Comparison of ENCODE assay signal across 7 cellular contexts in genomic region chr6:29941916-29942274, GRCh38. TPM values are rescaled to one million over a fixed set of nuclear protein-coding genes. Genes with fewer than 3 reads are reported as not detected.
DNase-seq lines count a peak whose midpoint lies in the region; ATAC-seq, FAIRE-seq and TF ChIP-seq lines count a peak whose summit lies in the region.

No MANE protein-coding gene starts in this region.

- H3K79me2 ChIP-seq in keratinocyte (ENCODE audit: control insufficient read depth, insufficient read depth, low read length) = peaks cover 15% of the 10 kb centered on the region

- no peaks in the 10 kb centered on the region for H4K20me1 ChIP-seq in keratinocyte (ENCODE audit: control insufficient read depth, extremely low read depth, insufficient read depth, low read length)

- no peak for TF ChIP-seq CTCF in keratinocyte (optimal IDR thresholded peaks at IDR 0.05 in 1 of 3, IDR thresholded peaks at IDR 0.05 in 1 of 3, conservative IDR thresholded peaks at IDR 0.05 in 1 of 3; ENCODE audit: extremely low read depth in 1 of 3, insufficient read depth in 2 of 3, low read length in 3 of 3)

- H3K4me3 Mint-ChIP-seq in activated naive CD8-positive, alpha-beta T cell treated with anti-CD3 and anti-CD28 coated beads, Interleukin-2, amount 10 ng/mL, durations not matched to agents 7 days and 5 days = peak overlapping the region; percentile 97

- peak; percentile 1 for ATAC-seq in HG03432 (IDR thresholded peaks at IDR 0.05; ENCODE audit: unreplicated experiment)
- no peak for ATAC-seq in activated naive CD8-positive, alpha-beta T cell treated with anti-CD3 and anti-CD28 coated beads, Interleukin-2, amount 10 ng/mL, durations not matched to agents 7 days and 5 days (ENCODE audit: low read depth)

- H3K36me3 ChIP-seq in keratinocyte (ENCODE audit: control insufficient read depth in 2 of 2, extremely low read depth in 1 of 2, insufficient read depth in 2 of 2, low read length in 2 of 2) = peaks cover 2 to 10% of the 10 kb centered on the region in 2 experiments

- peaks cover 40% of the 10 kb centered on the region for H3K36me3 Mint-ChIP-seq in activated naive CD8-positive, alpha-beta T cell treated with anti-CD3 and anti-CD28 coated beads, Interleukin-2, amount 10 ng/mL, durations not matched to agents 7 days and 5 days

- no peak for FAIRE-seq in keratinocyte (lab: Jason Lieb, UNC)

- peaks cover under 1% of the 10 kb centered on the region for H3K9me3 Mint-ChIP-seq in activated naive CD8-positive, alpha-beta T cell treated with anti-CD3 and anti-CD28 coated beads, Interleukin-2, amount 10 ng/mL, durations not matched to agents 7 days and 5 days

- peak overlapping the region; percentile 91 for H3K9ac ChIP-seq in keratinocyte (ENCODE audit: control insufficient read depth, extremely low read depth, insufficient read depth, low read length)

- no peaks in the 10 kb centered on the region for H3K27me3 ChIP-seq in keratinocyte (ENCODE audit: control insufficient read depth, extremely low read depth, insufficient read depth, low read length)

- H3K27ac Mint-ChIP-seq in activated naive CD8-positive, alpha-beta T cell treated with anti-CD3 and anti-CD28 coated beads, Interleukin-2, amount 10 ng/mL, durations not matched to agents 7 days and 5 days = peak overlapping the region; percentile 100

- POLR2A ChIA-PET in activated naive CD8-positive, alpha-beta T cell treated with anti-CD3 and anti-CD28 coated beads, Interleukin-2, amount 10 ng/mL, durations not matched to agents 7 days and 5 days (lab: Charles Lee) = interaction anchor here (0.8 to 2.5 kb wide), 7 partner anchors 16 to 233 kb away, joined by 3 to 15 read pairs (median 7); partner anchors contain the start of gene POLR1H

- H3K4me1 Mint-ChIP-seq in activated naive CD8-positive, alpha-beta T cell treated with anti-CD3 and anti-CD28 coated beads, Interleukin-2, amount 10 ng/mL, durations not matched to agents 7 days and 5 days = peaks cover 38% of the 10 kb centered on the region

- DNase-seq in activated naive CD8-positive, alpha-beta T cell treated with anti-CD3 and anti-CD28 coated beads, Interleukin-2, amount 10 ng/mL, durations not matched to agents 7 days and 5 days = no peak
- DNase-seq in keratinocyte (ENCODE audit: low read depth, low spot score) (no peak), substantia nigra (lab: John Stamatoyannopoulos, UW) (peak in 1 of 49 donors; percentile 67), SHP77 (lab: John Stamatoyannopoulos, UW) (no peak), NCI-H1092 treated with DMSO at 0.1 percent for 48 hours (lab: John Stamatoyannopoulos, UW) (no peak), GF-D8 (lab: John Stamatoyannopoulos, UW) (no peak)

- peak overlapping the region; percentile 59 to 75 (median 68) for H3K4me3 ChIP-seq in keratinocyte (ENCODE audit: control insufficient read depth in 2 of 3, extremely low read depth in 1 of 3, insufficient read depth in 2 of 3, low read depth in 1 of 3, low read length in 3 of 3)

- peak overlapping the region; percentile 93 for H3K27ac ChIP-seq in keratinocyte (ENCODE audit: control insufficient read depth, insufficient read depth, low read length)
- H3K27ac ChIP-seq in substantia nigra (ENCODE audit: low read depth, low read length, poor library complexity, severe bottlenecking) = peak overlapping the region; percentile 79

- peak overlapping the region; percentile 80 for H3K4me2 ChIP-seq in keratinocyte (ENCODE audit: control insufficient read depth, extremely low read depth, insufficient read depth, low read depth, low read length)

- peaks cover 7% of the 10 kb centered on the region for H3K4me1 ChIP-seq in keratinocyte (ENCODE audit: control insufficient read depth, extremely low read depth, insufficient read depth, low read length)

- no peaks in the 10 kb centered on the region for H3K9me3 ChIP-seq in keratinocyte (ENCODE audit: control insufficient read depth, low read depth, low read length)

- dilution Hi-C loops in keratinocyte (cut with MboI; ENCODE audit: extremely low pct_ligation_motif_present, low sequenced_read_pairs) = no loop called here

- H2AFZ ChIP-seq in keratinocyte (ENCODE audit: control insufficient read depth, low read length) = peak overlapping the region; percentile 82

- no peaks in the 10 kb centered on the region for H3K9me1 ChIP-seq in keratinocyte (ENCODE audit: control insufficient read depth, extremely low read depth, insufficient read depth, low read length)

- H3K27me3 Mint-ChIP-seq in activated naive CD8-positive, alpha-beta T cell treated with anti-CD3 and anti-CD28 coated beads, Interleukin-2, amount 10 ng/mL, durations not matched to agents 7 days and 5 days = peaks cover 4% of the 10 kb centered on the region

RNA-seq across cellular contexts. Expression of gene HLA-A, which starts 0.4 kb away (rescaled TPM):
- 1,000 to 10,000 TPM; 2,013 to 2,035 TPM for total RNA-seq in activated naive CD8-positive, alpha-beta T cell treated with anti-CD3 and anti-CD28 coated beads, Interleukin-2, amount 10 ng/mL, durations not matched to agents 7 days and 5 days
- polyA plus RNA-seq in keratinocyte = 401 to 820 TPM (median 420 TPM) in 3 replicates
- 445 TPM for polyA plus RNA-seq in keratinocyte (2011; ENCODE audit: low read depth)
- polyA plus RNA-seq in keratinocyte (2011; cell fraction: cytosol; rRNA removed) = 280 and 402 TPM in 2 replicates
- polyA plus RNA-seq in keratinocyte (2011; cell fraction: nucleus; rRNA removed) = 1,068 and 1,118 TPM in 2 replicates
- 503 and 636 TPM in 2 replicates for polyA plus RNA-seq in keratinocyte (2012; ENCODE audit: low replicate concordance)
- polyA minus RNA-seq in keratinocyte = 256 to 498 TPM (median 366 TPM) in 3 replicates
- polyA minus RNA-seq in keratinocyte (2011; cell fraction: cytosol; rRNA and poly(A)+ RNA removed) = 705 TPM
- polyA minus RNA-seq in keratinocyte (2011; cell fraction: nucleus; rRNA and poly(A)+ RNA removed) = 541 and 602 TPM in 2 replicates
